Comparison of ENCODE assay signal across 8 cellular contexts in the genomic region with DNA sequence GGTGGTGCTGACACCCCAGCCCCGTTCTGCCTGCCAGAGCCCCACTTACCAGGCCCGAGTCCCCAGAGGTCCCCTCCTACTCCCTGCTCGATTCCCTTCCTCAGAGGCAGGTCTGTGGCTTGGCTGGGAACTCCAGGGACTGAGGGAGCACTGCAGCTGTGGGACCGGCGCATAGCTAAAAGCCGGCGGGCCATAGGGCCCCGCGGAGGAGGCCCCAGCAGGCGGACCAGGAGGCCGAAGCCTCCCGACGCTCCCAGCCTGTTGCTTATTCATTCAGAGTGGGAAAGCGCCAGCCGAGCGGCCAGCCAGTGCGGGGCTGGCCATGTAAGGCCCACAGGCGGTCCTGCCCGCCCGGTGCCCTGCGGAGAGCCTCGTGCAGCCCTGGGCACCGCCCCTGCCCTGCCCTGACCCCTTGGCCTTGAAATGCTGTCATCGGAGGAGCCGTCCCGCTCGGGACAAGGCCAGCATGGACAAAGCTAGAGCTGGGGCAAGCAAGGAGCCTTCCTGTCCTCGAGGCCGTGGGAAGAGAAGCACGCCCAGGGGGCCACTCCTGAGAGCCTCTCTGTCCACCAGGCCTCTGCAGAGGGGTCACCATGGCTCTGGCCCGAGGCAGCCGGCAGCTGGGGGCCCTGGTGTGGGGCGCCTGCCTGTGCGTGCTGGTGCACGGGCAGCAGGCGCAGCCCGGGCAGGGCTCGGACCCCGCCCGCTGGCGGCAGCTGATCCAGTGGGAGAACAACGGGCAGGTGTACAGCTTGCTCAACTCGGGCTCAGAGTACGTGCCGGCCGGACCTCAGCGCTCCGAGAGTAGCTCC. TPM values are rescaled to one million over a fixed set of nuclear protein-coding genes. Genes with fewer than 3 reads are reported as not detected.
A peak's percentile ranks its signal among the peaks of the same experiment; 100 is the strongest.
DNase-seq lines count a peak whose midpoint lies in the region; ATAC-seq lines count a peak whose summit lies in the region.

A gene with protein sequence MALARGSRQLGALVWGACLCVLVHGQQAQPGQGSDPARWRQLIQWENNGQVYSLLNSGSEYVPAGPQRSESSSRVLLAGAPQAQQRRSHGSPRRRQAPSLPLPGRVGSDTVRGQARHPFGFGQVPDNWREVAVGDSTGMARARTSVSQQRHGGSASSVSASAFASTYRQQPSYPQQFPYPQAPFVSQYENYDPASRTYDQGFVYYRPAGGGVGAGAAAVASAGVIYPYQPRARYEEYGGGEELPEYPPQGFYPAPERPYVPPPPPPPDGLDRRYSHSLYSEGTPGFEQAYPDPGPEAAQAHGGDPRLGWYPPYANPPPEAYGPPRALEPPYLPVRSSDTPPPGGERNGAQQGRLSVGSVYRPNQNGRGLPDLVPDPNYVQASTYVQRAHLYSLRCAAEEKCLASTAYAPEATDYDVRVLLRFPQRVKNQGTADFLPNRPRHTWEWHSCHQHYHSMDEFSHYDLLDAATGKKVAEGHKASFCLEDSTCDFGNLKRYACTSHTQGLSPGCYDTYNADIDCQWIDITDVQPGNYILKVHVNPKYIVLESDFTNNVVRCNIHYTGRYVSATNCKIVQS (plus strand): TSS at position 272 of the 812 bp plus-strand sequence. CDS start 322 bp downstream, at position 594.

- peaks cover 18% of the 10 kb centered on the region for H3K36me3 ChIP-seq in NT2/D1 (ENCODE audit: insufficient read depth, insufficient read length, low read length)

- no peaks in the 10 kb centered on the region for H3K27me3 Mint-ChIP-seq in activated CD4-positive, alpha-beta T cell treated with anti-CD3 and anti-CD28 coated beads for 36 hours
- H3K27me3 Mint-ChIP-seq in dendritic cell treated with granulocyte-macrophage colony-stimulating factor and Interleukin-4, amounts not matched to agents 40 ng/mL and 50 ng/mL, for 4 days: peaks cover 64% of the 10 kb centered on the region
- peaks cover 29% of the 10 kb centered on the region for H3K27me3 Mint-ChIP-seq in stimulated activated memory B cell treated with anti-CD40 and anti-IgM and Interleukin-4, amounts not matched to agents 10 μg/mL and 1 μg/mL and 100 μg/mL, for 72 hours

- H3K9me3 Mint-ChIP-seq in activated CD4-positive, alpha-beta T cell treated with anti-CD3 and anti-CD28 coated beads for 36 hours (ENCODE audit: low read depth): no peaks in the 10 kb centered on the region
- H3K9me3 Mint-ChIP-seq in dendritic cell treated with granulocyte-macrophage colony-stimulating factor and Interleukin-4, amounts not matched to agents 40 ng/mL and 50 ng/mL, for 4 days: no peaks in the 10 kb centered on the region
- H3K9me3 Mint-ChIP-seq in stimulated activated memory B cell treated with anti-CD40 and anti-IgM and Interleukin-4, amounts not matched to agents 10 μg/mL and 1 μg/mL and 100 μg/mL, for 72 hours: no peaks in the 10 kb centered on the region

- POLR2A ChIA-PET in activated CD4-positive, alpha-beta T cell treated with anti-CD3 and anti-CD28 coated beads for 36 hours (lab: Charles Lee): no interaction called here

- H3K4me1 ChIP-seq in NT2/D1 (ENCODE audit: insufficient read depth, insufficient read length): peaks cover 55% of the 10 kb centered on the region

- peak within 1 kb of the TSS; percentile 97 for H3K9ac ChIP-seq in NT2/D1 (ENCODE audit: insufficient read length, low read depth)

- no peak within 1 kb of the TSS for H3K27ac Mint-ChIP-seq in activated CD4-positive, alpha-beta T cell treated with anti-CD3 and anti-CD28 coated beads for 36 hours
- H3K27ac Mint-ChIP-seq in dendritic cell treated with granulocyte-macrophage colony-stimulating factor and Interleukin-4, amounts not matched to agents 40 ng/mL and 50 ng/mL, for 4 days: no peak within 1 kb of the TSS
- H3K27ac Mint-ChIP-seq in stimulated activated memory B cell treated with anti-CD40 and anti-IgM and Interleukin-4, amounts not matched to agents 10 μg/mL and 1 μg/mL and 100 μg/mL, for 72 hours: peak within 1 kb of the TSS; percentile 11

- peaks cover 41% of the 10 kb centered on the region for H3K4me1 Mint-ChIP-seq in activated CD4-positive, alpha-beta T cell treated with anti-CD3 and anti-CD28 coated beads for 36 hours
- peaks cover 53% of the 10 kb centered on the region for H3K4me1 Mint-ChIP-seq in dendritic cell treated with granulocyte-macrophage colony-stimulating factor and Interleukin-4, amounts not matched to agents 40 ng/mL and 50 ng/mL, for 4 days (ENCODE audit: low read depth)
- H3K4me1 Mint-ChIP-seq in stimulated activated memory B cell treated with anti-CD40 and anti-IgM and Interleukin-4, amounts not matched to agents 10 μg/mL and 1 μg/mL and 100 μg/mL, for 72 hours: peaks cover 40% of the 10 kb centered on the region

- H3K4me3 Mint-ChIP-seq in activated CD4-positive, alpha-beta T cell treated with anti-CD3 and anti-CD28 coated beads for 36 hours: peak within 1 kb of the TSS; percentile 72
- peak within 1 kb of the TSS; percentile 60 for H3K4me3 Mint-ChIP-seq in dendritic cell treated with granulocyte-macrophage colony-stimulating factor and Interleukin-4, amounts not matched to agents 40 ng/mL and 50 ng/mL, for 4 days
- peak within 1 kb of the TSS; percentile 59 for H3K4me3 Mint-ChIP-seq in stimulated activated memory B cell treated with anti-CD40 and anti-IgM and Interleukin-4, amounts not matched to agents 10 μg/mL and 1 μg/mL and 100 μg/mL, for 72 hours

- no peaks in the 10 kb centered on the region for H3K36me3 Mint-ChIP-seq in activated CD4-positive, alpha-beta T cell treated with anti-CD3 and anti-CD28 coated beads for 36 hours (ENCODE audit: low read depth)
- H3K36me3 Mint-ChIP-seq in dendritic cell treated with granulocyte-macrophage colony-stimulating factor and Interleukin-4, amounts not matched to agents 40 ng/mL and 50 ng/mL, for 4 days (ENCODE audit: low read depth): no peaks in the 10 kb centered on the region
- no peaks in the 10 kb centered on the region for H3K36me3 Mint-ChIP-seq in stimulated activated memory B cell treated with anti-CD40 and anti-IgM and Interleukin-4, amounts not matched to agents 10 μg/mL and 1 μg/mL and 100 μg/mL, for 72 hours

- H3K4me3 ChIP-seq in NT2/D1 (ENCODE audit: insufficient read length, low read depth): peak within 1 kb of the TSS; percentile 87

- CTCF ChIA-PET in activated CD4-positive, alpha-beta T cell treated with anti-CD3 and anti-CD28 coated beads for 36 hours (lab: Charles Lee): interaction anchor here (0.6 to 1.9 kb wide), 4 partner anchors 9 to 128 kb away, joined by 3 to 11 read pairs (median 4); no protein-coding TSS in a partner anchor

- no peak for ATAC-seq in activated CD4-positive, alpha-beta T cell treated with anti-CD3 and anti-CD28 coated beads for 36 hours
- ATAC-seq in left colon: peak; percentile 52
- ATAC-seq in stimulated activated memory B cell treated with anti-CD40 and anti-IgM and Interleukin-4, amounts not matched to agents 10 μg/mL and 1 μg/mL and 100 μg/mL, for 72 hours: no peak

- H3K27me3 ChIP-seq in NT2/D1 (ENCODE audit: insufficient read depth, insufficient read length): no peaks in the 10 kb centered on the region

- DNase-seq in activated CD4-positive, alpha-beta T cell treated with anti-CD3 and anti-CD28 coated beads for 36 hours: no peak
- no peak for DNase-seq in activated CD4-positive, alpha-beta T cell treated with anti-CD3 and anti-CD28 coated beads, Interleukin-2, amount 50 U/mL, for 4 hours
- DNase-seq in NT2/D1 (ENCODE audit: low read depth, low spot score) (no peak), left colon (peak; percentile 55 to 70), KG1 (lab: John Stamatoyannopoulos, UW) (no peak), NCI-H128 (lab: John Stamatoyannopoulos, UW; ENCODE audit: unreplicated experiment) (no peak)

- H3K9me3 ChIP-seq in NT2/D1 (ENCODE audit: insufficient read depth, low read length): no peaks in the 10 kb centered on the region

- intact Hi-C loops in activated CD4-positive, alpha-beta T cell treated with anti-CD3 and anti-CD28 coated beads for 36 hours (cut with DNase I, micrococcal nuclease): loop anchor here (1.0 to 5.0 kb wide), 5 partner anchors 29 to 68 kb away; a partner anchor contains a TSS
- intact Hi-C loops in dendritic cell treated with granulocyte-macrophage colony-stimulating factor and Interleukin-4, amounts not matched to agents 40 ng/mL and 50 ng/mL, for 4 days (cut with micrococcal nuclease): no loop called here
- intact Hi-C loops in left colon (cut with DNase I, micrococcal nuclease): no loop called here

RNA-seq across cellular contexts. Expression of the gene that starts here (rescaled TPM):
- total RNA-seq in activated CD4-positive, alpha-beta T cell treated with anti-CD3 and anti-CD28 coated beads for 36 hours: 1 to 10 TPM; 1.9 to 2.5 TPM
- total RNA-seq in left colon: 1 to 10 TPM; 2.0 to 2.5 TPM

Comparison
In these comparisons a context has a peak if more than half of its experiments do, and no peak if none do; other contexts are left out.
1. DNase-seq: peak in left colon (2 of 2); none in activated CD4-positive, alpha-beta T cell treated with anti-CD3 and anti-CD28 coated beads for 36 hours (single experiment), activated CD4-positive, alpha-beta T cell treated with anti-CD3 and anti-CD28 coated beads, Interleukin-2, amount 50 U/mL, for 4 hours (0 of 2), NT2/D1 (single experiment), KG1 (single experiment) and NCI-H128 (single experiment).
2. intact Hi-C loops: an anchor here in activated CD4-positive, alpha-beta T cell treated with anti-CD3 and anti-CD28 coated beads for 36 hours (1.0 to 5.0 kb wide); none called in dendritic cell treated with granulocyte-macrophage colony-stimulating factor and Interleukin-4, amounts not matched to agents 40 ng/mL and 50 ng/mL, for 4 days and left colon.
3. Peak in every context shown above with its lines, with median percentiles within 50 percentile points of each other: H3K4me3 Mint-ChIP-seq.